In the genomic region with DNA sequence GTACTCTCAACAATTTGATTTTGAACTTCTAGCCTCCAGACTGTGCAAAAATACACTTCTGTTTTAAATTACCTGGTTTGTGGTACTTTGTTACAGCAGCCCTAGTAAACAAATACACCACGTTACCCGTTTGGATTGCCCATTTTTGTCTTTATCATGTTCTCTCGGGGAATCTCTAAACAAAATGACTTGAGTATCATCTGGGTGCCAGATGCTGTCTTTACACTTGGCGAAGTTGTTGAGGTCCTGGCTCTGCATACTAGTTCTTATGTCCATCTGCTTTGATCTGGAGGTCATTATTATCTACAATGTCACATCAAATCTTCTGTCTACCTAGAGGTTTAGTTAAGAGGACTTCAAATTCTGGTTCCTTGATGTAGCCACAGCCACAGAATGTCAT, we compare ENCODE assay signal across 20 cellular contexts.
A peak's percentile ranks its signal among the peaks of the same experiment; 100 is the strongest.
DNase-seq lines count a peak whose midpoint lies in the region; ATAC-seq and TF ChIP-seq lines count a peak whose summit lies in the region.
"Had no signal": no experiment of that assay in that cellular context is flagged by ENCODE, and none has a peak within 500 bp of the region (broad histone marks: within the 10 kb centered on the region; RNA-seq: fewer than 3 reads in every experiment).

No MANE protein-coding gene starts in this region.

- no peak overlapping the region for H2AFZ ChIP-seq in Karpas-422 (ENCODE audit: low read length)
- H2AFZ ChIP-seq in H9 (ENCODE audit: low read length): no peak overlapping the region

- H3K9ac ChIP-seq in BLaER1 treated with 17β-estradiol and CSF1 and Interleukin-3, amounts not matched to agents 10 nM and 100 nM: peak overlapping the region in 5 of 11 experiments; percentile 25 to 73 (median 62); a peak in 6 of 22 replicates
- H3K9ac ChIP-seq in Karpas-422 (ENCODE audit: low read length) (no peak overlapping the region), subcutaneous abdominal adipose tissue (ENCODE audit: low read length in 5 of 5) (no peak overlapping the region), H9 (ENCODE audit: extremely low read depth, insufficient read length, low read length) (no peak overlapping the region)
- H3K9ac ChIP-seq: BLaER1 had no signal

- H2BK120ac ChIP-seq in H9 (ENCODE audit: low read depth, low read length, poor library complexity, severe bottlenecking): no peak overlapping the region

- no peak overlapping the region for H2BK12ac ChIP-seq in H9 (ENCODE audit: insufficient read length, low read depth, low read length)

- peaks cover 0 to 4% of the 10 kb centered on the region in 2 experiments; a peak in 1 of 4 replicates for H3K4me1 Mint-ChIP-seq in H9
- H3K4me1 Mint-ChIP-seq: CD4-positive, CD25-positive, alpha-beta regulatory T cell had no signal

- H2AK5ac ChIP-seq in H9 (ENCODE audit: insufficient read length, low read length): no peak overlapping the region

- peak overlapping the region in 5 of 11 experiments; percentile 23 to 89 (median 69); a peak in 9 of 22 replicates for H3K4me2 ChIP-seq in BLaER1 treated with 17β-estradiol and CSF1 and Interleukin-3, amounts not matched to agents 10 nM and 100 nM
- H3K4me2 ChIP-seq in Karpas-422 (ENCODE audit: low read depth, low read length, poor library complexity, severe bottlenecking) (peak overlapping the region; percentile 14), H9 (ENCODE audit: insufficient read depth, insufficient read length, low read length) (no peak overlapping the region)
- H3K4me2 ChIP-seq: BLaER1 had no signal

- peaks cover 28 to 83% (median 40%) of the 10 kb centered on the region in 10 experiments for H3K4me1 ChIP-seq in BLaER1 treated with 17β-estradiol and CSF1 and Interleukin-3, amounts not matched to agents 10 nM and 100 nM
- H3K4me1 ChIP-seq in Karpas-422 (ENCODE audit: low read length) (peaks cover 12% of the 10 kb centered on the region), subcutaneous abdominal adipose tissue (ENCODE audit: control insufficient read depth in 5 of 5, insufficient read depth in 5 of 5, low read length in 5 of 5) (peaks cover 0 to 57% (median 50%) of the 10 kb centered on the region in 5 donors), H9 (ENCODE audit: insufficient read depth, low read length) (no peaks in the 10 kb centered on the region)
- H3K4me1 ChIP-seq: HAP-1 had no signal

- H4K91ac ChIP-seq in H9 (ENCODE audit: insufficient read length, low read depth, low read length): no peak overlapping the region

- no peak overlapping the region for H4K5ac ChIP-seq in H9 (ENCODE audit: insufficient read length, low read depth, low read length)

- no peaks in the 10 kb centered on the region for H3K23me2 ChIP-seq in H9 (ENCODE audit: insufficient read length, low read depth, low read length, poor library complexity, severe bottlenecking)

- no peak overlapping the region for H3K4ac ChIP-seq in H9 (ENCODE audit: low read depth, low read length)

- H3K9me2 ChIP-seq in Karpas-422 (replicated peaks; ENCODE audit: insufficient read depth, low read length): no peaks in the 10 kb centered on the region

- H2BK15ac ChIP-seq in H9 (ENCODE audit: low read depth, low read length): no peak overlapping the region

- H3K4me3 Mint-ChIP-seq in H9: no peak overlapping the region
- H3K4me3 Mint-ChIP-seq: CD4-positive, CD25-positive, alpha-beta regulatory T cell; CD8-positive, alpha-beta memory T cell had no signal

- H3K79me2 ChIP-seq in Karpas-422 (ENCODE audit: low read length) (no peaks in the 10 kb centered on the region), H9 (ENCODE audit: insufficient read depth, low read length) (no peaks in the 10 kb centered on the region)

- H2BK20ac ChIP-seq in H9 (ENCODE audit: low read depth, low read length, poor library complexity, severe bottlenecking): no peak overlapping the region

- no peak overlapping the region for H2BK5ac ChIP-seq in H9 (ENCODE audit: insufficient read length, low read length)

- peak overlapping the region in 6 of 11 experiments; percentile 11 to 78 (median 74); a peak in 9 of 22 replicates for H3K27ac ChIP-seq in BLaER1 treated with 17β-estradiol and CSF1 and Interleukin-3, amounts not matched to agents 10 nM and 100 nM
- H3K27ac ChIP-seq in Karpas-422 (ENCODE audit: low read length) (no peak overlapping the region), subcutaneous abdominal adipose tissue (ENCODE audit: low read depth, low read length) (peak overlapping the region; percentile 70), H9 (ENCODE audit: insufficient read length, low read depth, low read length) (no peak overlapping the region)
- H3K27ac ChIP-seq: BLaER1, HL-60 had no signal

- H3K36me3 ChIP-seq in BLaER1 treated with 17β-estradiol and CSF1 and Interleukin-3, amounts not matched to agents 10 nM and 100 nM: no peaks in the 10 kb centered on the region
- no peaks in the 10 kb centered on the region for H3K36me3 ChIP-seq in Karpas-422 (ENCODE audit: insufficient read depth, low read length)
- H3K36me3 ChIP-seq in subcutaneous abdominal adipose tissue (ENCODE audit: control insufficient read depth in 5 of 5, insufficient read depth in 5 of 5, low read length in 5 of 5): no peaks in the 10 kb centered on the region
- H3K36me3 ChIP-seq: BLaER1, HAP-1 had no signal

- H3K36me3 Mint-ChIP-seq in H9 (ENCODE audit: insufficient read depth in 1 of 3, low read depth in 3 of 3): no peaks in the 10 kb centered on the region
- H3K36me3 Mint-ChIP-seq: CD4-positive, CD25-positive, alpha-beta regulatory T cell; CD8-positive, alpha-beta memory T cell had no signal

- H3K27ac Mint-ChIP-seq in H9: no peak overlapping the region
- H3K27ac Mint-ChIP-seq: CD4-positive, CD25-positive, alpha-beta regulatory T cell had no signal

- no peaks in the 10 kb centered on the region for H3K9me3 Mint-ChIP-seq in H9

- H3K4me3 ChIP-seq in BLaER1 treated with 17β-estradiol and CSF1 and Interleukin-3, amounts not matched to agents 10 nM and 100 nM: no peak overlapping the region
- H3K4me3 ChIP-seq in Karpas-422 (ENCODE audit: low read length): no peak overlapping the region
- no peak overlapping the region for H3K4me3 ChIP-seq in subcutaneous abdominal adipose tissue (ENCODE audit: low read depth in 1 of 5, low read length in 5 of 5)
- H3K4me3 ChIP-seq: BLaER1, GM12878, HAP-1 had no signal

- H3K9me3 ChIP-seq in BLaER1 treated with 17β-estradiol and CSF1 and Interleukin-3, amounts not matched to agents 10 nM and 100 nM (replicated peaks in 1 of 11): peaks cover 0 to 46% (median 27%) of the 10 kb centered on the region in 11 experiments; a peak in 18 of 22 replicates
- no peaks in the 10 kb centered on the region for H3K9me3 ChIP-seq in Karpas-422 (ENCODE audit: low read length)
- no peaks in the 10 kb centered on the region for H3K9me3 ChIP-seq in subcutaneous abdominal adipose tissue (ENCODE audit: control insufficient read depth in 5 of 5, low read length in 5 of 5)
- H3K9me3 ChIP-seq in H9 (ENCODE audit: control insufficient read depth, low read depth, low read length): no peaks in the 10 kb centered on the region
- H3K9me3 ChIP-seq: HAP-1 had no signal

- H3K23ac ChIP-seq in H9 (ENCODE audit: insufficient read length, low read depth, low read length): no peak overlapping the region

- peaks cover 1% of the 10 kb centered on the region; the same call in 1 of the 2 replicates for H3K27me3 Mint-ChIP-seq in H9 (ENCODE audit: low read depth)

- H3T11ph ChIP-seq in H9 (ENCODE audit: low read length): no peak overlapping the region

- no peaks in the 10 kb centered on the region for H4K20me1 ChIP-seq in BLaER1 treated with 17β-estradiol and CSF1 and Interleukin-3, amounts not matched to agents 10 nM and 100 nM
- H4K20me1 ChIP-seq in Karpas-422 (ENCODE audit: insufficient read depth, low read depth, low read length) (no peaks in the 10 kb centered on the region), H9 (ENCODE audit: control insufficient read depth, insufficient read depth, insufficient read length) (no peaks in the 10 kb centered on the region)
- H4K20me1 ChIP-seq: BLaER1 had no signal

- no peak overlapping the region for H4K8ac ChIP-seq in H9 (replicated peaks; ENCODE audit: insufficient read length, low read depth, low read length)

- H3K79me1 ChIP-seq in H9 (ENCODE audit: insufficient read depth, low read depth, low read length, poor library complexity, severe bottlenecking): no peaks in the 10 kb centered on the region

- H3K27me3 ChIP-seq in BLaER1 treated with 17β-estradiol and CSF1 and Interleukin-3, amounts not matched to agents 10 nM and 100 nM: no peaks in the 10 kb centered on the region
- H3K27me3 ChIP-seq in Karpas-422 (ENCODE audit: low read length) (no peaks in the 10 kb centered on the region), subcutaneous abdominal adipose tissue (ENCODE audit: control insufficient read depth in 5 of 5, insufficient read depth in 4 of 5, low read length in 5 of 5) (no peaks in the 10 kb centered on the region), H9 (ENCODE audit: insufficient read depth, low read length) (no peaks in the 10 kb centered on the region)
- H3K27me3 ChIP-seq: BLaER1 had no signal

- ATAC-seq in HG02938 (IDR thresholded peaks at IDR 0.05; ENCODE audit: unreplicated experiment): no peak

- DNase-seq in Karpas-422 (no peak), fibroblast of gingiva (ENCODE audit: low read depth) (peak; percentile 7), SIG-M5 (lab: John Stamatoyannopoulos, UW) (no peak), H9 (no peak)
- DNase-seq: 8988T; CD4-positive, CD25-positive, alpha-beta regulatory T cell; CD8-positive, alpha-beta memory T cell; COR-L47; DMS 273 treated with DMSO at 0.1 percent for 48 hours; DMS53; DND-41; EL; IMR-90 had no signal

- H3K18ac ChIP-seq in H9 (ENCODE audit: insufficient read length, low read depth, low read length): no peak overlapping the region

- H3K56ac ChIP-seq in H9 (ENCODE audit: insufficient read length, low read depth, low read length): no peak overlapping the region

- TF ChIP-seq CTCF in H9 (conservative IDR thresholded peaks at IDR 0.05): no peak

- WGBS in H9 (ENCODE audit: extremely low coverage, insufficient read length, low lambda C conversion rate): no CpG with 5 or more reads among the region's 4 CpGs

- H3K14ac ChIP-seq in H9 (ENCODE audit: insufficient read depth, low read length): no peak overlapping the region

Comparison
In these comparisons a context has a peak if more than half of its experiments do, and no peak if none do; other contexts are left out.
1. H3K27ac ChIP-seq: peak in BLaER1 treated with 17β-estradiol and CSF1 and Interleukin-3, amounts not matched to agents 10 nM and 100 nM (6 of 11) and subcutaneous abdominal adipose tissue (single experiment); none in Karpas-422 (single experiment) and H9 (single experiment).